15 cellular contexts compared by ENCODE assay signal in genomic region chr4:40886931-40887330, GRCh38.
"Had no signal": no experiment of that assay in that cellular context is flagged by ENCODE, and none has a peak within 500 bp of the region (broad histone marks: within the 10 kb centered on the region; RNA-seq: fewer than 3 reads in every experiment).

No MANE protein-coding gene starts in this region.

- H3K4me3 Mint-ChIP-seq: natural killer cell treated with Interleukin-12 subunit alpha and Interleukin-12 subunit beta and Interleukin-15 and Interleukin-18, amount 100 ng/mL, for 72 hours; stimulated activated naive CD8-positive, alpha-beta T cell treated with anti-CD3 and anti-CD28 coated beads, Interleukin-15, amount 100 ng/mL, for 72 hours; WTC11 had no signal

- H3K36me3 Mint-ChIP-seq: activated naive CD4-positive, alpha-beta T cell treated with anti-CD3 and anti-CD28 coated beads, Interleukin-2, amount 50 U/mL, for 72 hours; natural killer cell treated with Interleukin-12 subunit alpha and Interleukin-12 subunit beta and Interleukin-15 and Interleukin-18, amount 100 ng/mL, for 72 hours had no signal

- H3K4me3 ChIP-seq: adrenal gland, left ventricle myocardium inferior, tibial artery had no signal

- H3K36me3 ChIP-seq: adrenal gland had no signal

- H3K9me3 ChIP-seq: adrenal gland, left ventricle myocardium inferior, tibial artery had no signal

- DNase-seq: activated T-cell treated with anti-CD3 and anti-CD28 coated beads, Interleukin-2, amount 50 U/mL, for 1 hour; central memory CD4-positive, alpha-beta T cell; dermis blood vessel endothelial cell; effector CD8-positive, alpha-beta T cell; left ventricle myocardium inferior; mammary epithelial cell; right cardiac atrium; stimulated activated naive CD8-positive, alpha-beta T cell treated with anti-CD3 and anti-CD28 coated beads, Interleukin-15, amount 100 ng/mL, for 72 hours; T-helper 1 cell; tibial artery had no signal

- H3K27ac ChIP-seq: adrenal gland, left ventricle myocardium inferior, parathyroid adenoma, tibial artery had no signal

- H3K9ac ChIP-seq: parathyroid adenoma had no signal

- ATAC-seq: natural killer cell treated with Interleukin-12 subunit alpha and Interleukin-12 subunit beta and Interleukin-15 and Interleukin-18, amount 100 ng/mL, for 72 hours; right cardiac atrium; stimulated activated naive CD8-positive, alpha-beta T cell treated with anti-CD3 and anti-CD28 coated beads, Interleukin-15, amount 100 ng/mL, for 72 hours; WTC11 had no signal

- H3K27me3 ChIP-seq: adrenal gland, tibial artery had no signal

- H3K9me3 Mint-ChIP-seq: activated naive CD4-positive, alpha-beta T cell treated with anti-CD3 and anti-CD28 coated beads, Interleukin-2, amount 50 U/mL, for 72 hours; natural killer cell treated with Interleukin-12 subunit alpha and Interleukin-12 subunit beta and Interleukin-15 and Interleukin-18, amount 100 ng/mL, for 72 hours; stimulated activated naive CD8-positive, alpha-beta T cell treated with anti-CD3 and anti-CD28 coated beads, Interleukin-15, amount 100 ng/mL, for 72 hours; WTC11 had no signal

- H3K27ac Mint-ChIP-seq: natural killer cell treated with Interleukin-12 subunit alpha and Interleukin-12 subunit beta and Interleukin-15 and Interleukin-18, amount 100 ng/mL, for 72 hours; stimulated activated naive CD8-positive, alpha-beta T cell treated with anti-CD3 and anti-CD28 coated beads, Interleukin-15, amount 100 ng/mL, for 72 hours had no signal

- H3K79me2 ChIP-seq: parathyroid adenoma had no signal

- H2AFZ ChIP-seq: parathyroid adenoma had no signal

- H3K4me1 ChIP-seq: adrenal gland, left ventricle myocardium inferior, parathyroid adenoma had no signal

- H3K4me1 Mint-ChIP-seq: WTC11 had no signal
